In the genomic region with DNA sequence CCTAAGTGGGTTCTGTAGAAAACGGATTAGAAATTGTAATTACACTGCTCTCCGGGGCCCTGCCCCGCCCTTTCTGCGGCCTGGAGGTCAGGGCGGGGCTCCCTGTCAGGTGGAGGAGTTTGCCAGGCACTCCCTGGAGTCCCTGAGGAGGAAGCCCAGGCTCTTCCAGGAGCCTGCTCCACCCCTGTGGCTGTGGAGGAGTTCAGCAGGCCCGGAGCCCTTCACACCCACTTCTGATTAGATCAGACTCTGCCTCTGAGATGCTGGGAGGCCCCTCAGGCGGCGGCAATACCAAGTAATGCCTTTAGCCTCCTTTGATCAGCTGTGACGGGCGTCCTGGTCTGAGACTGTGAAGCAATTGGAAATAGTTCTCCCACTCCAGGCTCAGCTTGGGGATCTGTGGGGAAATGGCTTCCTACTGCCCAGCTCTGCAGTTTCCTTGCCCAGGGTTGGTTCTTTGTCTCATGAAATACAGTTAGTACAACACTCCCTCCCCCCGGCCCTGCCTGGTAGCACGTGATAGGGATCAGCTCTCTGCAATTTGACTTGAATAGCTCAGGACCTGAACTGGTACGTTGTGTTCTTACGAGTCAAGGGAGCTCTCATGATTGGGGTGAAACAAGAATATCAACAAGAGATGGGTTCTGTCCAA, we compare ENCODE assay signal across 9 cellular contexts. TPM values are rescaled to one million over a fixed set of nuclear protein-coding genes. Genes with fewer than 3 reads are reported as not detected.
A peak's percentile ranks its signal among the peaks of the same experiment; 100 is the strongest.
DNase-seq lines count a peak whose midpoint lies in the region; ATAC-seq and TF ChIP-seq lines count a peak whose summit lies in the region.
"Had no signal": no experiment of that assay in that cellular context is flagged by ENCODE, and none has a peak within 500 bp of the region (broad histone marks: within the 10 kb centered on the region; RNA-seq: fewer than 3 reads in every experiment).

No MANE protein-coding gene starts in this region.

- ATAC-seq in right cardiac atrium (peak; percentile 82 to 86), GM21825 (IDR thresholded peaks at IDR 0.05; ENCODE audit: unreplicated experiment) (no peak), GM21423 (IDR thresholded peaks at IDR 0.05; ENCODE audit: unreplicated experiment) (no peak), HG02981 (IDR thresholded peaks at IDR 0.05; ENCODE audit: unreplicated experiment) (no peak), GM18502 (IDR thresholded peaks at IDR 0.05; ENCODE audit: poor library complexity, unreplicated experiment) (no peak)

- POLR2A ChIA-PET in HEK293 (lab: Yijun Ruan, JAX), result interaction anchor here (0.7 to 1.5 kb wide), 5 partner anchors 14 to 39 kb away, joined by 3 to 6 read pairs (median 4); no protein-coding TSS in a partner anchor

- DNase-seq in anterior cingulate cortex (lab: John Stamatoyannopoulos, UW) (peak in 33 of 58 donors; percentile 21 to 84 (median 46)), right cardiac atrium (peak; percentile 47 to 79 (median 70))

- intact Hi-C loops in right cardiac atrium (cut with DNase I), result no loop called here

- no peaks in the 10 kb centered on the region for H3K9me3 ChIP-seq in HEK293 (ENCODE audit: control insufficient read depth, insufficient read depth, low read depth, low read length)
- H3K9me3 ChIP-seq in right cardiac atrium (ENCODE audit: control insufficient read depth, low read length), result no peaks in the 10 kb centered on the region
- no peaks in the 10 kb centered on the region for H3K9me3 ChIP-seq in skeletal muscle satellite cell (replicated peaks; ENCODE audit: low read length)

- H3K27ac ChIP-seq in HEK293 (ENCODE audit: extremely low read depth, low read depth, low read length), result no peak overlapping the region; the same call in 1 of the 2 replicates
- peak overlapping the region; percentile 95 for H3K27ac ChIP-seq in right cardiac atrium (ENCODE audit: low read length)
- H3K27ac ChIP-seq: HL-60 had no signal

- H3K27me3 ChIP-seq in right cardiac atrium (ENCODE audit: control insufficient read depth, insufficient read depth) (no peaks in the 10 kb centered on the region), skeletal muscle satellite cell (ENCODE audit: control insufficient read depth, insufficient read depth, low read length) (no peaks in the 10 kb centered on the region)

- TF ChIP-seq CTCF in HEK293 (tag by site-specific recombination; IDR thresholded peaks at IDR 0.05), result no peak

- H3K4me1 ChIP-seq in HEK293 (ENCODE audit: control insufficient read depth, insufficient read depth, low read length), result peaks cover 1% of the 10 kb centered on the region; the same call in 1 of the 2 replicates
- peaks cover 13% of the 10 kb centered on the region for H3K4me1 ChIP-seq in right cardiac atrium (ENCODE audit: control insufficient read depth, insufficient read depth, low read length)
- peaks cover 16% of the 10 kb centered on the region for H3K4me1 ChIP-seq in skeletal muscle satellite cell (ENCODE audit: control insufficient read depth, insufficient read depth, low read length)

- peak overlapping the region; percentile 46 for H3K9ac ChIP-seq in skeletal muscle satellite cell (ENCODE audit: low read depth, low read length)

- H3K36me3 ChIP-seq in HEK293 (ENCODE audit: control insufficient read depth in 2 of 2, insufficient read depth in 1 of 2, low read length in 2 of 2) (peaks cover 0 to 37% of the 10 kb centered on the region in 2 experiments; a peak in 1 of 3 replicates), skeletal muscle satellite cell (ENCODE audit: insufficient read depth, low read length) (peaks cover 19% of the 10 kb centered on the region)

- CTCF ChIA-PET in HEK293 (lab: Yijun Ruan, JAX), result interaction anchor here (0.5 to 1.4 kb wide), 7 partner anchors 13 to 73 kb away, joined by 3 to 7 read pairs (median 3); no protein-coding TSS in a partner anchor

- 39% methylated on average over 14 of the region's 14 CpGs for whole genome bisulfite sequencing in right cardiac atrium

- H3K4me2 ChIP-seq in skeletal muscle satellite cell (ENCODE audit: low read length), result peak overlapping the region; percentile 16

- H3K4me3 ChIP-seq in HEK293 (ENCODE audit: low read depth, low read length) (no peak overlapping the region), right cardiac atrium (ENCODE audit: low read length) (no peak overlapping the region), skeletal muscle satellite cell (ENCODE audit: low read length) (no peak overlapping the region)

TF ChIP-seq in HEK293, 187 proteins besides CTCF, POLR2A, EP300 and RAD21 (continues in another document):
- peak; percentile 75 for TF ChIP-seq IKZF3 (tag by site-specific recombination; IDR thresholded peaks at IDR 0.05)
- no peak for TF ChIP-seq ZNF24 (tag by site-specific recombination; IDR thresholded peaks at IDR 0.05)
- peak; percentile 54; the same call in 1 of the 2 replicates for TF ChIP-seq ZIC2 (tag by site-specific recombination; IDR thresholded peaks at IDR 0.05)
- no peak for TF ChIP-seq ZNF560 (tag by site-specific recombination; IDR thresholded peaks at IDR 0.05; ENCODE audit: borderline replicate concordance)
- TF ChIP-seq ZNF157 (tag by site-specific recombination; IDR thresholded peaks at IDR 0.05), result no peak
- no peak for TF ChIP-seq ZNF138 (tag by site-specific recombination; IDR thresholded peaks at IDR 0.05; ENCODE audit: borderline replicate concordance)
- TF ChIP-seq ZBTB17 (tag by site-specific recombination; IDR thresholded peaks at IDR 0.05), result peak; percentile 70
- TF ChIP-seq ZNF214 (tag by site-specific recombination; IDR thresholded peaks at IDR 0.05; ENCODE audit: borderline replicate concordance), result no peak
- TF ChIP-seq ZNF221 (tag by site-specific recombination; IDR thresholded peaks at IDR 0.05; ENCODE audit: borderline replicate concordance), result no peak
- no peak for TF ChIP-seq KLF16 (tag by site-specific recombination; IDR thresholded peaks at IDR 0.05)
- no peak for TF ChIP-seq ZNF248 (tag by site-specific recombination; IDR thresholded peaks at IDR 0.05)
- TF ChIP-seq ZNF292 (tag by site-specific recombination; IDR thresholded peaks at IDR 0.05; ENCODE audit: borderline replicate concordance, low read depth), result no peak
- peak; percentile 82 for TF ChIP-seq EGR2 (tag by site-specific recombination; IDR thresholded peaks at IDR 0.05; ENCODE audit: low read depth)
- no peak for TF ChIP-seq ZNF423 (tag by site-specific recombination; IDR thresholded peaks at IDR 0.05)
- TF ChIP-seq KLF9 (tag by site-specific recombination; IDR thresholded peaks at IDR 0.05; ENCODE audit: low read depth), result peak; percentile 51; the same call in 1 of the 2 replicates
- no peak for TF ChIP-seq ZNF146 (tag by site-specific recombination; IDR thresholded peaks at IDR 0.05)
- TF ChIP-seq ZNF324 (tag by site-specific recombination; IDR thresholded peaks at IDR 0.05), result no peak
- peak; percentile 99 for TF ChIP-seq KLF1 (tag by site-specific recombination; IDR thresholded peaks at IDR 0.05)
- TF ChIP-seq ZBTB48 (tag by site-specific recombination; IDR thresholded peaks at IDR 0.05), result peak; percentile 44; the same call in 1 of the 2 replicates
- no peak for TF ChIP-seq ZNF16 (tag by site-specific recombination; IDR thresholded peaks at IDR 0.05; ENCODE audit: low read depth)
- TF ChIP-seq PRDM10 (tag by site-specific recombination; IDR thresholded peaks at IDR 0.05), result peak; percentile 76
- peak; percentile 94 for TF ChIP-seq TRIM28 (IDR thresholded peaks at IDR 0.05; ENCODE audit: borderline replicate concordance, low read length)
- no peak for TF ChIP-seq ZNF114 (tag by site-specific recombination; IDR thresholded peaks at IDR 0.05)
- TF ChIP-seq ZNF600 (tag by site-specific recombination; IDR thresholded peaks at IDR 0.05), result peak; percentile 80
- TF ChIP-seq ZBTB26 (tag by site-specific recombination; optimal IDR thresholded peaks at IDR 0.05), result no peak
- peak; percentile 37 for TF ChIP-seq SP2 (tag by site-specific recombination; IDR thresholded peaks at IDR 0.05)
- no peak for TF ChIP-seq ZNF473 (tag by site-specific recombination; IDR thresholded peaks at IDR 0.05)

RNA-seq across cellular contexts. Expression of gene BAIAP2, which starts 22.3 kb away (rescaled TPM):
- total RNA-seq in right cardiac atrium, result 10 to 100 TPM; 20.5 to 39.5 (median 33.8) TPM
- polyA plus RNA-seq in right cardiac atrium, result 31.8 TPM
- 25.8 and 35.5 TPM in 2 replicates for total RNA-seq in skeletal muscle satellite cell (2012; rRNA removed)

Comparison
In these comparisons a context has a peak if more than half of its experiments do, and no peak if none do; other contexts are left out.
1. ATAC-seq: peak in right cardiac atrium (2 of 2); none in GM21825 (single experiment), GM21423 (single experiment), HG02981 (single experiment) and GM18502 (single experiment).